8 cellular contexts compared by ENCODE assay signal in genomic region chr9:136791466-136792276, GRCh38. TPM values are rescaled to one million over a fixed set of nuclear protein-coding genes. Genes with fewer than 3 reads are reported as not detected.
DNase-seq lines count a peak whose midpoint lies in the region; ATAC-seq and TF ChIP-seq lines count a peak whose summit lies in the region.

No MANE protein-coding gene starts in this region.

- no peaks in the 10 kb centered on the region for H3K27me3 ChIP-seq in CD4-positive, alpha-beta T cell (ENCODE audit: control insufficient read depth, insufficient read depth, low read length)
- no peaks in the 10 kb centered on the region for H3K27me3 ChIP-seq in dorsolateral prefrontal cortex

- POLR2A ChIA-PET in CD4-positive, alpha-beta T cell (lab: Charles Lee), result interaction anchor here (0.7 to 4.4 kb wide), 6 partner anchors 9 to 286 kb away, joined by 3 to 30 read pairs (median 3); partner anchors contain the start of genes CLIC3, RABL6 and UAP1L1

- peak; percentile 35 for ATAC-seq in CD4-positive, alpha-beta T cell (ENCODE audit: poor library complexity)
- peak; percentile 14 for ATAC-seq in GM21529 (IDR thresholded peaks at IDR 0.05; ENCODE audit: unreplicated experiment)
- ATAC-seq in HG03469 (IDR thresholded peaks at IDR 0.05; ENCODE audit: unreplicated experiment), result no peak

- no peaks in the 10 kb centered on the region for H3K9me3 ChIP-seq in CD4-positive, alpha-beta T cell (ENCODE audit: control insufficient read depth, low read length)

- H3K4me1 Mint-ChIP-seq in CD4-positive, alpha-beta T cell (ENCODE audit: low read depth), result peaks cover 47% of the 10 kb centered on the region
- peaks cover 26% of the 10 kb centered on the region for H3K4me1 Mint-ChIP-seq in activated CD4-positive, alpha-beta T cell treated with anti-CD3 and anti-CD28 coated beads, Interleukin-2, amount 10 ng/mL, durations not matched to agents 24 days and 14 days
- H3K4me1 Mint-ChIP-seq in mesothelial cell of epicardium, result peaks cover 69% of the 10 kb centered on the region

- H3K4me3 ChIP-seq in dorsolateral prefrontal cortex, result peak overlapping the region; percentile 54 to 95 (median 85)

- intact Hi-C loops in CD4-positive, alpha-beta T cell (cut with DNase I, micrococcal nuclease), result loop anchor here in 1 of 2 experiments (1.0 to 10.0 kb wide), 3 partner anchors 9 to 663 kb away; partner anchors contain the start of genes C8G, FBXW5 and NSMF
- intact Hi-C loops in activated CD4-positive, alpha-beta T cell treated with anti-CD3 and anti-CD28 coated beads, Interleukin-2, amount 10 ng/mL, durations not matched to agents 24 days and 14 days (cut with micrococcal nuclease), result loop anchor here (1.0 to 10.0 kb wide), 7 partner anchors 9 to 761 kb away; partner anchors contain the start of genes MRPL41, NSMF, PAXX and PHPT1
- intact Hi-C loops in dorsolateral prefrontal cortex (cut with DNase I), result loop anchor here in 1 of 2 donors (2.0 to 5.0 kb wide), 2 partner anchors 15 to 51 kb away; partner anchors contain the start of genes AJM1 and RABL6

- DNase-seq in CD4-positive, alpha-beta T cell, result peak; percentile 39 to 77 (median 61)
- peak; percentile 48 for DNase-seq in NCI-H2107 treated with DMSO at 0.1 percent for 48 hours (lab: John Stamatoyannopoulos, UW; ENCODE audit: unreplicated experiment)
- DNase-seq in activated CD4-positive, alpha-beta T cell treated with anti-CD3 and anti-CD28 coated beads, Interleukin-2, amount 10 ng/mL, durations not matched to agents 24 days and 14 days, result peak; percentile 90
- peak in 6 of 10 donors; percentile 36 to 55 (median 50) for DNase-seq in dorsolateral prefrontal cortex
- peak; percentile 57 to 75 for DNase-seq in mesothelial cell of epicardium (ENCODE audit: low spot score in 2 of 2, unreplicated experiment in 2 of 2)
- DNase-seq in stimulated activated CD8-positive, alpha-beta memory T cell treated with anti-CD3 and anti-CD28 coated beads, Interleukin-4, amount 100 ng/mL, for 48 hours, result peak; percentile 80

- no peaks in the 10 kb centered on the region for H3K27me3 Mint-ChIP-seq in CD4-positive, alpha-beta T cell
- H3K27me3 Mint-ChIP-seq in activated CD4-positive, alpha-beta T cell treated with anti-CD3 and anti-CD28 coated beads, Interleukin-2, amount 10 ng/mL, durations not matched to agents 24 days and 14 days, result peaks cover 17% of the 10 kb centered on the region
- peaks cover 1% of the 10 kb centered on the region for H3K27me3 Mint-ChIP-seq in mesothelial cell of epicardium (ENCODE audit: low read depth)

- H3K4me3 Mint-ChIP-seq in CD4-positive, alpha-beta T cell, result peak overlapping the region; percentile 91
- peak overlapping the region; percentile 87 for H3K4me3 Mint-ChIP-seq in activated CD4-positive, alpha-beta T cell treated with anti-CD3 and anti-CD28 coated beads, Interleukin-2, amount 10 ng/mL, durations not matched to agents 24 days and 14 days
- H3K4me3 Mint-ChIP-seq in mesothelial cell of epicardium, result peak overlapping the region; percentile 76

- CTCF ChIA-PET in CD4-positive, alpha-beta T cell (lab: Charles Lee), result interaction anchor here (0.7 to 1.4 kb wide), 3 partner anchors 16 to 243 kb away, joined by 3 to 4 read pairs (median 4); partner anchors contain the start of genes AJM1 and RABL6

- TF ChIP-seq CTCF in CD4-positive, alpha-beta T cell (IDR thresholded peaks at IDR 0.05), result peak; percentile 99
- TF ChIP-seq CTCF in dorsolateral prefrontal cortex (IDR thresholded peaks at IDR 0.05 in 54 of 56, conservative IDR thresholded peaks at IDR 0.05 in 2 of 56; ENCODE audit: low read depth in 1 of 56, partially characterized antibody in 56 of 56) (peak; percentile 44 to 96 (median 80)), mesothelial cell of epicardium (IDR thresholded peaks at IDR 0.05; ENCODE audit: unreplicated experiment) (peak; percentile 100)

- H3K27ac Mint-ChIP-seq in CD4-positive, alpha-beta T cell, result peak overlapping the region; percentile 99
- H3K27ac Mint-ChIP-seq in activated CD4-positive, alpha-beta T cell treated with anti-CD3 and anti-CD28 coated beads, Interleukin-2, amount 10 ng/mL, durations not matched to agents 24 days and 14 days, result peak overlapping the region; percentile 91
- peak overlapping the region; percentile 95 for H3K27ac Mint-ChIP-seq in mesothelial cell of epicardium

- peak overlapping the region; percentile 95 for H3K27ac ChIP-seq in CD4-positive, alpha-beta T cell (ENCODE audit: low read depth, low read length)
- peak overlapping the region; percentile 72 to 99 (median 95) for H3K27ac ChIP-seq in dorsolateral prefrontal cortex

- no peaks in the 10 kb centered on the region for H3K36me3 Mint-ChIP-seq in CD4-positive, alpha-beta T cell (ENCODE audit: low read depth)
- H3K36me3 Mint-ChIP-seq in activated CD4-positive, alpha-beta T cell treated with anti-CD3 and anti-CD28 coated beads, Interleukin-2, amount 10 ng/mL, durations not matched to agents 24 days and 14 days (ENCODE audit: low read depth), result peaks cover 3% of the 10 kb centered on the region
- peaks cover 6% of the 10 kb centered on the region for H3K36me3 Mint-ChIP-seq in mesothelial cell of epicardium

- H3K9me3 Mint-ChIP-seq in CD4-positive, alpha-beta T cell, result no peaks in the 10 kb centered on the region
- no peaks in the 10 kb centered on the region for H3K9me3 Mint-ChIP-seq in activated CD4-positive, alpha-beta T cell treated with anti-CD3 and anti-CD28 coated beads, Interleukin-2, amount 10 ng/mL, durations not matched to agents 24 days and 14 days
- H3K9me3 Mint-ChIP-seq in mesothelial cell of epicardium, result no peaks in the 10 kb centered on the region

RNA-seq across cellular contexts. Expression of gene TMEM141, which starts 0.5 kb away (rescaled TPM):
- 10 to 100 TPM; 14.6 to 17.1 TPM for total RNA-seq in CD4-positive, alpha-beta T cell
- 36.1 and 40.1 TPM in 2 replicates for total RNA-seq in activated CD4-positive, alpha-beta T cell treated with anti-CD3 and anti-CD28 coated beads, Interleukin-2, amount 10 ng/mL, durations not matched to agents 24 days and 14 days
- total RNA-seq in dorsolateral prefrontal cortex (10 to 100 TPM; 37.4 to 81.9 (median 55.2) TPM), mesothelial cell of epicardium (70.4 to 72.4 TPM (median 71.7 TPM) in 3 replicates)

RNA-seq across cellular contexts. Expression of gene CCDC183, which starts 4.5 kb away (rescaled TPM):
- total RNA-seq in CD4-positive, alpha-beta T cell, result 1 to 10 TPM; 3.0 to 4.6 TPM
- total RNA-seq in activated CD4-positive, alpha-beta T cell treated with anti-CD3 and anti-CD28 coated beads, Interleukin-2, amount 10 ng/mL, durations not matched to agents 24 days and 14 days, result 0.14 and 0.42 TPM in 2 replicates
- 10 to 100 TPM in 1 of 120 experiments, 1 to 10 TPM in 116, under 1 TPM in 3; 0.47 to 10.6 (median 3.4) TPM for total RNA-seq in dorsolateral prefrontal cortex
- total RNA-seq in mesothelial cell of epicardium, result 25.1 to 29.1 TPM (median 26.5 TPM) in 3 replicates

RNA-seq across cellular contexts. Expression of gene RABL6, which starts 16.1 kb away (rescaled TPM):
- total RNA-seq in CD4-positive, alpha-beta T cell, result 10 to 100 TPM; 46.4 to 48.5 TPM
- total RNA-seq in activated CD4-positive, alpha-beta T cell treated with anti-CD3 and anti-CD28 coated beads, Interleukin-2, amount 10 ng/mL, durations not matched to agents 24 days and 14 days, result 116 and 119 TPM in 2 replicates
- total RNA-seq in dorsolateral prefrontal cortex (100 to 1,000 TPM in 114 of 120 experiments, 10 to 100 TPM in 6; 86.8 to 178 (median 121) TPM), mesothelial cell of epicardium (120 to 124 TPM (median 122 TPM) in 3 replicates)

RNA-seq across cellular contexts. Expression of gene LCN15, which starts 27.4 kb away (rescaled TPM):
- total RNA-seq in CD4-positive, alpha-beta T cell, result not detected
- total RNA-seq in activated CD4-positive, alpha-beta T cell treated with anti-CD3 and anti-CD28 coated beads, Interleukin-2, amount 10 ng/mL, durations not matched to agents 24 days and 14 days, result not detected in 2 replicates
- total RNA-seq in dorsolateral prefrontal cortex, result 10 to 100 TPM in 2 of 120 experiments, 1 to 10 TPM in 108, under 1 TPM in 10; 0.32 to 11.1 (median 3.0) TPM
- 1.3 to 3.5 TPM (median 1.9 TPM) in 3 replicates for total RNA-seq in mesothelial cell of epicardium

RNA-seq across cellular contexts. Expression of gene LCN8, which starts 33.6 kb away (rescaled TPM):
- not detected for total RNA-seq in CD4-positive, alpha-beta T cell
- not detected in 2 replicates for total RNA-seq in activated CD4-positive, alpha-beta T cell treated with anti-CD3 and anti-CD28 coated beads, Interleukin-2, amount 10 ng/mL, durations not matched to agents 24 days and 14 days
- 1 to 10 TPM in 16 of 120 experiments, under 1 TPM in 58, not detected in 46; 0.16 to 2.8 (median 0.72) TPM for total RNA-seq in dorsolateral prefrontal cortex
- not detected in 3 replicates for total RNA-seq in mesothelial cell of epicardium
